17 cellular contexts compared by ENCODE assay signal in the genomic region with DNA sequence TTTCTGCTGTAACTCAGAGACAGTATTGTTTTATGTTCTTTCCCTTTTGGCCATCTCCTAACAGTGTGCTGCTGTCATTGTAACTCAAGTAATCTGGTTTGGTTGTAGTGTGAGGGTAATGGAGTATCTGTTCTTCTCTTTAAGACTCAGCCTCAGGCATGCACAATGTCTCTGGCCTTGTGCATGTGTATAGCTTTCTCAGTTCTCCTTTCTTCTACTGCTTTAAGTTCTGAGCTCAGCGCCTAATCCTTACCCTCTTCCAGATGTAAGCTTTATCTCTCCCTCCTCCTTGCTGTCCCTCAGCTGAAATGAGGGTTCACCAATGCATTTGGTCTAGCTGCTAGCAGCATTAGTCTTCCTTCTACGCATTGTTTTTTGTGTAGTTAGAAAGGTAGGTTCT.
"Had no signal": no experiment of that assay in that cellular context is flagged by ENCODE, and none has a peak within 500 bp of the region (broad histone marks: within the 10 kb centered on the region; RNA-seq: fewer than 3 reads in every experiment).

No MANE protein-coding gene starts in this region.

- DNase-seq: activated CD4-positive, alpha-beta T cell treated with anti-CD3 and anti-CD28 coated beads, Interleukin-2, amount 50 U/mL, for 4 hours; activated naive CD4-positive, alpha-beta T cell treated with anti-CD3 and anti-CD28 coated beads for 36 hours; activated naive CD8-positive, alpha-beta T cell treated with anti-CD3 and anti-CD28 coated beads, Interleukin-2, amount 50 U/mL, for 24 hours; aorta; cortex of kidney; effector CD4-positive, alpha-beta T cell; foreskin fibroblast; glutamatergic neuron; hypothalamus; left ventricle myocardium superior; mesenchymal stem cell; natural killer cell; posterior cingulate gyrus; retina; stimulated activated CD4-positive, alpha-beta T cell treated with anti-CD3 and anti-CD28 coated beads, Interleukin-4, amount 100 ng/mL, for 1 hour; stimulated activated naive CD8-positive, alpha-beta T cell treated with anti-CD3 and anti-CD28 coated beads, Interleukin-15, Interleukin-2, amounts not matched to agents 100 U/mL and 50 U/mL, for 24 hours; trophoblast cell had no signal
